32 cellular contexts compared by ENCODE assay signal in the genomic region with DNA sequence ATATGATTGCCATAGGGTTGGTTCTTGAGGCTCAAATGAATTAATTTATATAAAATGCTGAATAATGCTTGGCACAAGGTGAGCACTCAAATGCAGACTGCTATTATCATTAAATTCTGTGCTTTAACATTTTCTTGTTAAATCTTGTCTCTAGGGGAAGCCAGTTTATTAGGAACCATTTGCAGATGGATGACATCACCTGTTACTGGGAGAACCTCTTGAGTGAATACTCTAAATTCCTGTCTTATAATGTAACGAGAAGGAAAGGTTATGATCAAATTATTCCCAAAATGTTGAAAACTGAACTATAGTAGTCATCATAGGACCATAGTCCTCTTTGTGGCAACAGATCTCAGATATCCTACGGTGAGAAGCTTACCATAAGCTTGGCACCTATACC.
"Had no signal": no experiment of that assay in that cellular context is flagged by ENCODE, and none has a peak within 500 bp of the region (broad histone marks: within the 10 kb centered on the region; RNA-seq: fewer than 3 reads in every experiment).

No MANE protein-coding gene starts in this region.

- DNase-seq: activated CD4-positive, alpha-beta T cell treated with anti-CD3 and anti-CD28 coated beads for 48 hours; activated CD4-positive, alpha-beta T cell treated with anti-CD3 and anti-CD28 coated beads, Interleukin-2, amount 50 U/mL, for 48 hours; activated CD8-positive, alpha-beta memory T cell treated with anti-CD3 and anti-CD28 coated beads for 24 hours; activated effector memory CD4-positive, alpha-beta T cell treated with Interleukin-2 at 50 U/mL for 16 hours; activated naive CD4-positive, alpha-beta T cell treated with Interleukin-2 at 50 U/mL for 16 hours; amniotic stem cell; central memory CD4-positive, alpha-beta T cell; dermis blood vessel endothelial cell; effector CD4-positive, alpha-beta T cell; foreskin melanocyte; heart right ventricle; mammary epithelial cell; naive B cell; nephron progenitor cell; ovary; stimulated activated CD4-positive, alpha-beta T cell treated with anti-CD3 and anti-CD28 coated beads, Interleukin-12 subunit alpha, Interleukin-12 subunit beta, amount 100 ng/mL, for 4 hours; stimulated activated CD4-positive, alpha-beta T cell treated with anti-CD3 and anti-CD28 coated beads, Interleukin-4, amount 100 ng/mL, for 1 hour; stimulated activated naive CD8-positive, alpha-beta T cell treated with anti-CD3 and anti-CD28 coated beads, Interleukin-15, Interleukin-2, amounts not matched to agents 100 U/mL and 50 U/mL, for 24 hours; substantia nigra; T-helper 9 cell; upper lobe of left lung had no signal

- H3K4me1 Mint-ChIP-seq: naive B cell had no signal

- H3K9me3 ChIP-seq: esophagus muscularis mucosa, heart right ventricle, neutrophil, ovary, upper lobe of left lung, vagina had no signal

- H3K9me3 Mint-ChIP-seq: naive B cell; nephron progenitor cell; T-helper 1 cell treated with Interleukin-12 subunit alpha and Interleukin-12 subunit beta and Interleukin-4 antibody, amounts not matched to agents 30 μg/mL and 1 μg/mL, for 36 hours had no signal

- H3K36me3 ChIP-seq: ovary had no signal

- FAIRE-seq: colon, TTC549 had no signal

- H3K27ac Mint-ChIP-seq: activated naive CD8-positive, alpha-beta T cell; naive B cell; nephron progenitor cell; progenitor cell of endocrine pancreas; T-helper 1 cell treated with Interleukin-12 subunit alpha and Interleukin-12 subunit beta and Interleukin-4 antibody, amounts not matched to agents 30 μg/mL and 1 μg/mL, for 36 hours had no signal

- H3K27me3 ChIP-seq: esophagus muscularis mucosa, heart right ventricle, neutrophil, ovary, upper lobe of left lung, vagina had no signal

- H3K27me3 Mint-ChIP-seq: activated naive CD8-positive, alpha-beta T cell; naive B cell; progenitor cell of endocrine pancreas had no signal

- H3K4me1 ChIP-seq: esophagus muscularis mucosa had no signal

- H3K27ac ChIP-seq: esophagus muscularis mucosa, heart right ventricle, neutrophil, ovary, skin epidermis, upper lobe of left lung, vagina, VCaP had no signal

- H3K4me3 ChIP-seq: esophagus muscularis mucosa, heart right ventricle, ovary, skin epidermis, upper lobe of left lung, vagina had no signal

- ATAC-seq: heart right ventricle; sciatic nerve; stimulated activated naive CD8-positive, alpha-beta T cell treated with anti-CD3 and anti-CD28 coated beads, Interleukin-15, Interleukin-2, amounts not matched to agents 100 U/mL and 50 U/mL, for 24 hours had no signal

- H3K4me3 Mint-ChIP-seq: activated naive CD8-positive, alpha-beta T cell; naive B cell; nephron progenitor cell; T-helper 1 cell treated with Interleukin-12 subunit alpha and Interleukin-12 subunit beta and Interleukin-4 antibody, amounts not matched to agents 30 μg/mL and 1 μg/mL, for 36 hours had no signal
